Comparison of ENCODE assay signal across 16 cellular contexts in the genomic region with DNA sequence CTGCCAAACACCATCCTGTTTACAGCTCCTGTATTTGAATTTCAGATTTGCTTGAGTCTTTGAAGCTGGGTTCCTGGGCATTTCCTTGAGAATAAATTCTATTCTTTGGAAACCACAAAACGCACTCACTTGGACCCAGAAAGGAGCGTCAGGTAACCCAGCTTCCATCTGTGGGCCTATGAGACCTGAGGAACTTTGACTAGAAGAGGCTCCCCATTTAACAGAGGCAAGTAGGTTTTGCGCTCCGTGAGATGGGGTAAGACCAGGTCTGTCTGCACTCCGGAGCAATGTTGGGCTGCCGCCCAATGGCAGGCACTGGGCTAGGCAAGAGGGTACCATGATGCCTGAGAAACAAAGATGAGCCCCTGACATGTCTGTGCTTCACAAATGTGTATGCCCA. TPM values are rescaled to one million over a fixed set of nuclear protein-coding genes. Genes with fewer than 3 reads are reported as not detected.
DNase-seq lines count a peak whose midpoint lies in the region; ATAC-seq and TF ChIP-seq lines count a peak whose summit lies in the region.
"Had no signal": no experiment of that assay in that cellular context is flagged by ENCODE, and none has a peak within 500 bp of the region (broad histone marks: within the 10 kb centered on the region; RNA-seq: fewer than 3 reads in every experiment).

No MANE protein-coding gene starts in this region.

- H3K36me3 Mint-ChIP-seq in activated CD8-positive, alpha-beta T cell treated with anti-CD3 and anti-CD28 coated beads for 36 hours (ENCODE audit: low read depth) = no peaks in the 10 kb centered on the region
- H3K36me3 Mint-ChIP-seq in osteocyte (ENCODE audit: unreplicated experiment) = peaks cover 3% of the 10 kb centered on the region
- H3K36me3 Mint-ChIP-seq in endodermal cell (ENCODE audit: low read depth) = no peaks in the 10 kb centered on the region

- no peaks in the 10 kb centered on the region for H3K27me3 Mint-ChIP-seq in activated CD8-positive, alpha-beta T cell treated with anti-CD3 and anti-CD28 coated beads for 36 hours
- H3K27me3 Mint-ChIP-seq in osteocyte (ENCODE audit: unreplicated experiment) = peaks cover 92% of the 10 kb centered on the region
- peaks cover 25% of the 10 kb centered on the region for H3K27me3 Mint-ChIP-seq in endodermal cell (ENCODE audit: insufficient read depth)

- H3K4me3 ChIP-seq in endodermal cell (ENCODE audit: low read length) = no peak overlapping the region

- H3K4me1 ChIP-seq in endodermal cell (ENCODE audit: control insufficient read depth, insufficient read depth, low read length) = no peaks in the 10 kb centered on the region

- ATAC-seq in activated CD8-positive, alpha-beta T cell treated with anti-CD3 and anti-CD28 coated beads for 36 hours = peak; percentile 75

- peak; percentile 1 for DNase-seq in T follicular helper cell (ENCODE audit: low read depth)
- DNase-seq in activated CD8-positive, alpha-beta T cell treated with anti-CD3 and anti-CD28 coated beads for 36 hours = peak; percentile 57
- DNase-seq in astrocyte of the hippocampus (ENCODE audit: low read depth, low spot score) = peak; percentile 24
- peak; percentile 32 to 46 for DNase-seq in stimulated activated CD4-positive, alpha-beta T cell treated with anti-CD3 and anti-CD28 coated beads, Interleukin-2, amount 100 ng/mL, for 24 hours
- no peak for DNase-seq in osteocyte (ENCODE audit: extremely low spot score, unreplicated experiment)
- DNase-seq in endodermal cell = no peak
- DNase-seq in NCI-H1694 (lab: John Stamatoyannopoulos, UW) = no peak
- DNase-seq: AML-193, DMS153, H7, mammary epithelial cell, NCI-H1436 treated with DMSO at 0.1 percent for 48 hours, OCI-M1 had no signal

- H3K9me3 ChIP-seq in endodermal cell (ENCODE audit: control insufficient read depth, low read length) = no peaks in the 10 kb centered on the region

- H3K4me3 Mint-ChIP-seq in activated CD8-positive, alpha-beta T cell treated with anti-CD3 and anti-CD28 coated beads for 36 hours = peak overlapping the region; percentile 36
- H3K4me3 Mint-ChIP-seq in osteocyte (ENCODE audit: unreplicated experiment) (no peak overlapping the region), endodermal cell (no peak overlapping the region)

- WGBS in endodermal cell (ENCODE audit: insufficient coverage in 1 of 2, insufficient read length in 1 of 2), 2 experiments = 82 to 94% methylated on average over 2 to 6 of the region's 6 CpGs

- H3K36me3 ChIP-seq in endodermal cell (ENCODE audit: control insufficient read depth, insufficient read depth, low read length) = no peaks in the 10 kb centered on the region

- intact Hi-C loops in activated CD8-positive, alpha-beta T cell treated with anti-CD3 and anti-CD28 coated beads for 36 hours (cut with micrococcal nuclease) = no loop called here

- POLR2A ChIA-PET in activated CD8-positive, alpha-beta T cell treated with anti-CD3 and anti-CD28 coated beads for 36 hours (lab: Charles Lee) = interaction anchor here (1.4 kb wide), 1 partner anchor 14 kb away, joined by 3 read pairs; no protein-coding TSS in a partner anchor

- H3K27ac ChIP-seq in endodermal cell (ENCODE audit: low read depth, low read length) = no peak overlapping the region

- CTCF ChIA-PET in activated CD8-positive, alpha-beta T cell treated with anti-CD3 and anti-CD28 coated beads for 36 hours (lab: Charles Lee) = interaction anchor here (0.7 to 5.6 kb wide), 9 partner anchors 9 to 58 kb away, joined by 3 to 52 read pairs (median 4); no protein-coding TSS in a partner anchor

- H3K9me3 Mint-ChIP-seq in activated CD8-positive, alpha-beta T cell treated with anti-CD3 and anti-CD28 coated beads for 36 hours = no peaks in the 10 kb centered on the region
- H3K9me3 Mint-ChIP-seq in osteocyte (ENCODE audit: unreplicated experiment) = no peaks in the 10 kb centered on the region
- no peaks in the 10 kb centered on the region for H3K9me3 Mint-ChIP-seq in endodermal cell

- TF ChIP-seq CTCF in activated CD8-positive, alpha-beta T cell treated with anti-CD3 and anti-CD28 coated beads for 36 hours (IDR thresholded peaks at IDR 0.05) = peak; percentile 14
- TF ChIP-seq CTCF in osteocyte (IDR thresholded peaks at IDR 0.05) (no peak), endodermal cell (conservative IDR thresholded peaks at IDR 0.05) (no peak)

- peaks cover 18% of the 10 kb centered on the region for H3K27me3 ChIP-seq in endodermal cell (ENCODE audit: control insufficient read depth, insufficient read depth, low read length, poor library complexity, severe bottlenecking)

- no peak overlapping the region for H3K9ac ChIP-seq in endodermal cell (ENCODE audit: extremely low read depth, low read length, poor library complexity, severe bottlenecking)

- H3K27ac Mint-ChIP-seq in activated CD8-positive, alpha-beta T cell treated with anti-CD3 and anti-CD28 coated beads for 36 hours = no peak overlapping the region
- H3K27ac Mint-ChIP-seq in osteocyte (ENCODE audit: unreplicated experiment) = no peak overlapping the region
- no peak overlapping the region for H3K27ac Mint-ChIP-seq in endodermal cell

- peaks cover 41% of the 10 kb centered on the region for H3K4me1 Mint-ChIP-seq in activated CD8-positive, alpha-beta T cell treated with anti-CD3 and anti-CD28 coated beads for 36 hours (ENCODE audit: low read depth)
- H3K4me1 Mint-ChIP-seq in osteocyte (ENCODE audit: unreplicated experiment) (peaks cover 10% of the 10 kb centered on the region), endodermal cell (peaks cover 10% of the 10 kb centered on the region)

RNA-seq across cellular contexts. Expression of a gene that starts 1.9 kb away (rescaled TPM):
- under 1 TPM; 0.09 to 0.11 TPM for total RNA-seq in activated CD8-positive, alpha-beta T cell treated with anti-CD3 and anti-CD28 coated beads for 36 hours
- total RNA-seq in osteocyte (not detected in 2 replicates), endodermal cell (not detected)
- polyA plus RNA-seq in endodermal cell (2013, experiment 1 of 2) = 0.32 TPM
- 0.62 TPM for polyA plus RNA-seq in endodermal cell (2013, experiment 2 of 2)
- total RNA-seq: NCI-H460, temporal lobe had no signal
- polyA plus RNA-seq: neural cell had no signal

Comparison
In these comparisons a context has a peak if more than half of its experiments do, and no peak if none do; other contexts are left out.
1. DNase-seq: peak in T follicular helper cell (single experiment), activated CD8-positive, alpha-beta T cell treated with anti-CD3 and anti-CD28 coated beads for 36 hours (single experiment), astrocyte of the hippocampus (single experiment) and stimulated activated CD4-positive, alpha-beta T cell treated with anti-CD3 and anti-CD28 coated beads, Interleukin-2, amount 100 ng/mL, for 24 hours (2 of 2); none in osteocyte (single experiment), endodermal cell (single experiment) and NCI-H1694 (single experiment).